Comparison of ENCODE assay signal across 19 cellular contexts in the genomic region with DNA sequence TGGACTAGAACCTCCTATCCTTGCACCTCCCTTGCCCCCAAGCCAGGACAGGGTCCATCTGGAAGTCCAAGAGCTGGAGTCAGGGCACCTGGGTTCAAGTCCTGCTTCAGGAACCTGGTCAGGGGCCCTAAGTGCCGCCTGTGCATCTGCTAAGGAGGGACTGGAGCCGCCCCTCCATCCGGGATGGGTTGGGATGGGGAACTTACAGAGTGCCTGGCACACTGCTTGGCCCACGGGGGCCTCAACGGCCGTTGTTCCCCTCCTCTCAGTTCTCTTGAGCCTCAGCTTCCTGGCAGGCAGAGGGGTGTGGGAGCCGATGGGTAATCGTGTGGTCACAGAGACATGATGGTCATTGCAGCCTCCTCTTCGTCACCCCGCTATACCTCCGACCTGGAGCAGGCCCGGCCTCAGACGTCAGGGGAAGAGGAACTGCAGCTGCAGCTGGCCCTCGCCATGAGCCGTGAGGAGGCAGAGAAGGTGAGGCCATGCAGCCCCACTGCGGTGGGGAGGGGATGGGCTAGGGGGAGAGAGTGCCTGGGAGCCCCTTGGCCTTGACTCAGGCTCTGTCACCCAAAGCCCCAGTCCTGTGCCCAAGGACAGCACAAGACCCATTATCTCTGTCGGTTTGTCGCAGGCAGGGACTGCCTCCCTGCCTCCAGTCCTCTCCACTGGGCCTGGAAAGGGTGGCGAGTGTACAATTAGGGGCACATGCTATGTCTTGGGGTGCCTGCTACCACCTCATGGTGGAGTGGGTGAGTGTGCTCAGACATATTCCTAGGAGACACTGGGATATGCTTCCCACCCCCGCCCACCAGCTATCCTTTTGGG. TPM values are rescaled to one million over a fixed set of nuclear protein-coding genes. Genes with fewer than 3 reads are reported as not detected.
"Had no signal": no experiment of that assay in that cellular context is flagged by ENCODE, and none has a peak within 500 bp of the region (broad histone marks: within the 10 kb centered on the region; RNA-seq: fewer than 3 reads in every experiment).

No MANE protein-coding gene starts in this region.

- H3K36me3 ChIP-seq: gastroesophageal sphincter, tibial nerve had no signal

- H3K9me3 ChIP-seq: gastroesophageal sphincter, tibial nerve had no signal

- DNase-seq: activated CD4-positive, alpha-beta T cell treated with anti-CD3 and anti-CD28 coated beads, Interleukin-2, amount 50 U/mL, for 4 hours; activated CD4-positive, CD25-positive, alpha-beta regulatory T cell treated with anti-CD3 and anti-CD28 coated beads, Interleukin-2, amount 50 U/mL, for 72 hours; activated CD8-positive, alpha-beta memory T cell treated with anti-CD3 and anti-CD28 coated beads, Interleukin-2, amount 10 ng/mL, durations not matched to agents 7 days and 5 days; activated effector memory CD4-positive, alpha-beta T cell treated with Interleukin-2 at 50 U/mL for 16 hours; activated T-cell treated with anti-CD3 and anti-CD28 coated beads, Interleukin-2, amount 50 U/mL, for 24 hours; amygdala; left ventricle myocardium superior had no signal

- H3K27ac ChIP-seq: gastroesophageal sphincter had no signal

- H3K4me2 ChIP-seq: smooth muscle cell had no signal

- H3K4me3 Mint-ChIP-seq: activated CD8-positive, alpha-beta memory T cell treated with anti-CD3 and anti-CD28 coated beads, Interleukin-2, amount 10 ng/mL, durations not matched to agents 7 days and 5 days; activated naive CD4-positive, alpha-beta T cell treated with anti-CD3 and anti-CD28 coated beads, Interleukin-2, amount 50 U/mL, for 24 hours; activated T-cell treated with anti-CD3 and anti-CD28 coated beads, Interleukin-2, amount 50 U/mL, for 24 hours; brain; central memory CD8-positive, alpha-beta T cell; stimulated activated memory B cell treated with anti-CD40 and anti-IgM and Interleukin-4, amounts not matched to agents 10 μg/mL and 1 μg/mL and 100 μg/mL, for 72 hours had no signal

- H3K27ac Mint-ChIP-seq: activated CD8-positive, alpha-beta memory T cell treated with anti-CD3 and anti-CD28 coated beads, Interleukin-2, amount 10 ng/mL, durations not matched to agents 7 days and 5 days; activated naive CD4-positive, alpha-beta T cell treated with anti-CD3 and anti-CD28 coated beads, Interleukin-2, amount 50 U/mL, for 24 hours; activated T-cell treated with anti-CD3 and anti-CD28 coated beads, Interleukin-2, amount 50 U/mL, for 24 hours; stimulated activated memory B cell treated with anti-CD40 and anti-IgM and Interleukin-4, amounts not matched to agents 10 μg/mL and 1 μg/mL and 100 μg/mL, for 72 hours had no signal

- ATAC-seq: activated CD8-positive, alpha-beta memory T cell treated with anti-CD3 and anti-CD28 coated beads, Interleukin-2, amount 10 ng/mL, durations not matched to agents 7 days and 5 days; gastroesophageal sphincter; left ventricle myocardium superior; stimulated activated memory B cell treated with anti-CD40 and anti-IgM and Interleukin-4, amounts not matched to agents 10 μg/mL and 1 μg/mL and 100 μg/mL, for 72 hours had no signal

- H3K9me3 Mint-ChIP-seq: activated naive CD4-positive, alpha-beta T cell treated with anti-CD3 and anti-CD28 coated beads, Interleukin-2, amount 50 U/mL, for 24 hours; activated T-cell treated with anti-CD3 and anti-CD28 coated beads, Interleukin-2, amount 50 U/mL, for 24 hours; brain; central memory CD8-positive, alpha-beta T cell; stimulated activated memory B cell treated with anti-CD40 and anti-IgM and Interleukin-4, amounts not matched to agents 10 μg/mL and 1 μg/mL and 100 μg/mL, for 72 hours had no signal

- H3K36me3 Mint-ChIP-seq: activated CD8-positive, alpha-beta memory T cell treated with anti-CD3 and anti-CD28 coated beads, Interleukin-2, amount 10 ng/mL, durations not matched to agents 7 days and 5 days; activated naive CD4-positive, alpha-beta T cell treated with anti-CD3 and anti-CD28 coated beads, Interleukin-2, amount 50 U/mL, for 24 hours; brain; stimulated activated memory B cell treated with anti-CD40 and anti-IgM and Interleukin-4, amounts not matched to agents 10 μg/mL and 1 μg/mL and 100 μg/mL, for 72 hours had no signal

- H3K4me3 ChIP-seq: gastroesophageal sphincter, smooth muscle cell, tibial nerve had no signal

RNA-seq across cellular contexts. Expression of gene EPN3, which starts 5.4 kb away (rescaled TPM):
- total RNA-seq: activated CD8-positive, alpha-beta memory T cell treated with anti-CD3 and anti-CD28 coated beads, Interleukin-2, amount 10 ng/mL, durations not matched to agents 7 days and 5 days; mesenteric fat pad; subcutaneous adipose tissue; T-helper 2 cell treated with Interferon-gamma antibody and Interleukin-4, amounts not matched to agents 100 ng/mL and 5 ng/mL, for 36 hours had no signal

RNA-seq across cellular contexts. Expression of gene CACNA1G, which starts 22.6 kb away (rescaled TPM):
- total RNA-seq: activated CD8-positive, alpha-beta memory T cell treated with anti-CD3 and anti-CD28 coated beads, Interleukin-2, amount 10 ng/mL, durations not matched to agents 7 days and 5 days; epithelial cell of proximal tubule; kidney epithelial cell; T-helper 2 cell treated with Interferon-gamma antibody and Interleukin-4, amounts not matched to agents 100 ng/mL and 5 ng/mL, for 36 hours had no signal
